ENCODE assay signal across 1 cellular context in genomic region chr3:196178993-196179379, GRCh38.
TF ChIP-seq lines count a peak whose summit lies in the region.

No MANE protein-coding gene starts in this region.

TF ChIP-seq in HepG2, 621 proteins besides CTCF, POLR2A, EP300 and RAD21:
- TF ChIP-seq CEBPB (IDR thresholded peaks at IDR 0.05; ENCODE audit: borderline replicate concordance, low read depth, low read length) = no peak
TF ChIP-seq in HepG2: peak in this region for 0.
